13 cellular contexts compared by ENCODE assay signal in genomic region chr3:69764861-69765260, GRCh38. TPM values are rescaled to one million over a fixed set of nuclear protein-coding genes. Genes with fewer than 3 reads are reported as not detected.
DNase-seq lines count a peak whose midpoint lies in the region; ATAC-seq and TF ChIP-seq lines count a peak whose summit lies in the region.
"Had no signal": no experiment of that assay in that cellular context is flagged by ENCODE, and none has a peak within 500 bp of the region (broad histone marks: within the 10 kb centered on the region; RNA-seq: fewer than 3 reads in every experiment).

No MANE protein-coding gene starts in this region.

- peaks cover 12% of the 10 kb centered on the region for H3K4me1 ChIP-seq in OCI-LY3 (ENCODE audit: low read length)
- H3K4me1 ChIP-seq in colonic mucosa = no peaks in the 10 kb centered on the region

- no peaks in the 10 kb centered on the region for H3K79me2 ChIP-seq in OCI-LY3 (ENCODE audit: low read length)

- H3K27me3 ChIP-seq in OCI-LY3 (ENCODE audit: low read depth, low read length) = peaks cover 7% of the 10 kb centered on the region; the same call in 1 of the 2 replicates
- no peaks in the 10 kb centered on the region for H3K27me3 ChIP-seq in colonic mucosa

- no peaks in the 10 kb centered on the region for H4K20me1 ChIP-seq in OCI-LY3 (ENCODE audit: insufficient read depth, low read length)

- no peak for DNase-seq in colonic mucosa
- DNase-seq in mesothelial cell of epicardium (ENCODE audit: low spot score in 2 of 2, unreplicated experiment in 2 of 2) = no peak
- no peak for DNase-seq in type B pancreatic cell (ENCODE audit: extremely low spot score, unreplicated experiment)
- DNase-seq in effector memory CD8-positive, alpha-beta T cell = no peak
- no peak for DNase-seq in NCI-H1930 (lab: John Stamatoyannopoulos, UW)
- DNase-seq: activated T-cell treated with anti-CD3 and anti-CD28 coated beads, Interleukin-2, amount 50 U/mL, for 1 hour; cortex of kidney; DMS79; naive thymus-derived CD4-positive, alpha-beta T cell; stimulated activated CD4-positive, alpha-beta T cell treated with anti-CD3 and anti-CD28 coated beads, Interleukin-2, amount 100 ng/mL, for 24 hours; stimulated activated naive CD8-positive, alpha-beta T cell treated with anti-CD3 and anti-CD28 coated beads, Interleukin-15, amount 100 ng/mL, for 72 hours had no signal

- no peak for ATAC-seq in effector memory CD8-positive, alpha-beta T cell (replicated peaks)
- ATAC-seq in GM19395 (IDR thresholded peaks at IDR 0.05; ENCODE audit: unreplicated experiment) = no peak
- ATAC-seq: stimulated activated naive CD8-positive, alpha-beta T cell treated with anti-CD3 and anti-CD28 coated beads, Interleukin-15, amount 100 ng/mL, for 72 hours had no signal

- intact Hi-C loops in colonic mucosa (cut with DNase I) = no loop called here

- TF ChIP-seq CTCF in OCI-LY3 (IDR thresholded peaks at IDR 0.05; ENCODE audit: low read depth, low read length) = no peak
- TF ChIP-seq CTCF in colonic mucosa (IDR thresholded peaks at IDR 0.05) = no peak
- no peak for TF ChIP-seq CTCF in mesothelial cell of epicardium (IDR thresholded peaks at IDR 0.05; ENCODE audit: unreplicated experiment)
- no peak for TF ChIP-seq CTCF in type B pancreatic cell (conservative IDR thresholded peaks at IDR 0.05)

- H3K4me3 Mint-ChIP-seq in mesothelial cell of epicardium (no peak overlapping the region), type B pancreatic cell (no peak overlapping the region)
- H3K4me3 Mint-ChIP-seq in effector memory CD8-positive, alpha-beta T cell = no peak overlapping the region
- H3K4me3 Mint-ChIP-seq: naive thymus-derived CD4-positive, alpha-beta T cell; stimulated activated naive CD8-positive, alpha-beta T cell treated with anti-CD3 and anti-CD28 coated beads, Interleukin-15, amount 100 ng/mL, for 72 hours had no signal

- H3K36me3 Mint-ChIP-seq in mesothelial cell of epicardium = no peaks in the 10 kb centered on the region
- no peaks in the 10 kb centered on the region for H3K36me3 Mint-ChIP-seq in type B pancreatic cell
- no peaks in the 10 kb centered on the region for H3K36me3 Mint-ChIP-seq in effector memory CD8-positive, alpha-beta T cell (ENCODE audit: insufficient read depth)
- H3K36me3 Mint-ChIP-seq: naive thymus-derived CD4-positive, alpha-beta T cell had no signal

- H3K9ac ChIP-seq in OCI-LY3 (ENCODE audit: low read length) = no peak overlapping the region
- H3K9ac ChIP-seq in colonic mucosa (ENCODE audit: low read depth in 2 of 2, low read length in 2 of 2) = no peak overlapping the region

- H3K4me1 Mint-ChIP-seq in mesothelial cell of epicardium (peaks cover 61% of the 10 kb centered on the region), type B pancreatic cell (ENCODE audit: unreplicated experiment) (peaks cover 23% of the 10 kb centered on the region)
- H3K4me1 Mint-ChIP-seq in effector memory CD8-positive, alpha-beta T cell (ENCODE audit: low read depth in 2 of 2) = no peaks in the 10 kb centered on the region
- H3K4me1 Mint-ChIP-seq: stimulated activated naive CD8-positive, alpha-beta T cell treated with anti-CD3 and anti-CD28 coated beads, Interleukin-15, amount 100 ng/mL, for 72 hours had no signal

- H3K4me3 ChIP-seq in OCI-LY3 (ENCODE audit: low read length) (no peak overlapping the region), colonic mucosa (no peak overlapping the region)

- H2AFZ ChIP-seq in OCI-LY3 (ENCODE audit: low read depth, low read length) = no peak overlapping the region

- no peak overlapping the region for H3K27ac ChIP-seq in OCI-LY3 (ENCODE audit: low read length)
- H3K27ac ChIP-seq in colonic mucosa = peak overlapping the region; percentile 26

- H3K9me3 ChIP-seq in OCI-LY3 (ENCODE audit: insufficient read depth, low read length) = no peaks in the 10 kb centered on the region
- H3K9me3 ChIP-seq in colonic mucosa = no peaks in the 10 kb centered on the region

- peak overlapping the region; percentile 62 for H3K27ac Mint-ChIP-seq in mesothelial cell of epicardium
- peak overlapping the region; percentile 42 for H3K27ac Mint-ChIP-seq in type B pancreatic cell
- H3K27ac Mint-ChIP-seq in effector memory CD8-positive, alpha-beta T cell = no peak overlapping the region
- H3K27ac Mint-ChIP-seq: naive thymus-derived CD4-positive, alpha-beta T cell; stimulated activated naive CD8-positive, alpha-beta T cell treated with anti-CD3 and anti-CD28 coated beads, Interleukin-15, amount 100 ng/mL, for 72 hours had no signal

- H3K27me3 Mint-ChIP-seq in mesothelial cell of epicardium (ENCODE audit: low read depth) (no peaks in the 10 kb centered on the region), type B pancreatic cell (no peaks in the 10 kb centered on the region)
- H3K27me3 Mint-ChIP-seq in effector memory CD8-positive, alpha-beta T cell = peaks cover 0 to 5% of the 10 kb centered on the region in 2 donors
- H3K27me3 Mint-ChIP-seq: stimulated activated naive CD8-positive, alpha-beta T cell treated with anti-CD3 and anti-CD28 coated beads, Interleukin-15, amount 100 ng/mL, for 72 hours had no signal

- no peaks in the 10 kb centered on the region for H3K9me3 Mint-ChIP-seq in mesothelial cell of epicardium
- H3K9me3 Mint-ChIP-seq in type B pancreatic cell = no peaks in the 10 kb centered on the region
- no peaks in the 10 kb centered on the region for H3K9me3 Mint-ChIP-seq in effector memory CD8-positive, alpha-beta T cell
- H3K9me3 Mint-ChIP-seq: stimulated activated naive CD8-positive, alpha-beta T cell treated with anti-CD3 and anti-CD28 coated beads, Interleukin-15, amount 100 ng/mL, for 72 hours had no signal

- peak overlapping the region; percentile 8; the same call in 1 of the 2 replicates for H3K4me2 ChIP-seq in OCI-LY3 (ENCODE audit: low read length)

- H3K36me3 ChIP-seq in OCI-LY3 (replicated peaks; ENCODE audit: low read depth, low read length) (no peaks in the 10 kb centered on the region), colonic mucosa (no peaks in the 10 kb centered on the region)

RNA-seq across cellular contexts. Expression of gene MITF, which starts 25.6 kb away (rescaled TPM):
- total RNA-seq in colonic mucosa (1 to 10 TPM; 2.9 to 5.8 TPM), mesothelial cell of epicardium (6.9 to 8.2 TPM (median 7.0 TPM) in 3 replicates), type B pancreatic cell (ENCODE audit: low replicate concordance) (3.2 and 8.7 TPM in 2 replicates)

Comparison
In these comparisons a context has a peak if more than half of its experiments do, and no peak if none do; other contexts are left out.
1. H3K27ac Mint-ChIP-seq: peak in mesothelial cell of epicardium (single experiment) and type B pancreatic cell (single experiment); none in effector memory CD8-positive, alpha-beta T cell (0 of 2).